Comparison of ENCODE assay signal across 10 cellular contexts in the genomic region with DNA sequence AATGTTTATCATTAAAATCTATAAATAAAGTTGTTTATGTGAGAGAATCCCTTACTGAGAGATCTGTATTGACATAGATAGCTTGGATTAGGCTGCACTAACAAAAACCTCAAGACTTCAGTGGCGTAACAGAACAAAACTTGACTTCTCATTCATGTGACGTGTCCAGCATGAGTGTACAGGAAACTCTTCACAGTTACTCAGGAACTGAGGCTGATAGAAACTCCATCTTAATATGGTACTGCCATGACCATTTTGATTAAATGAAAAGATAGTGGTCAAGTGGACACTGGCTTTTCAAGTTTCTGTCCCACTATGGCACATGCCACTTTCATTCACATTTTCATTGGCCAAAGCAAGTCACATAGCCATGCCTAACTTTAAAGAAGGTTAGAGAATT. TPM values are rescaled to one million over a fixed set of nuclear protein-coding genes. Genes with fewer than 3 reads are reported as not detected.
A peak's percentile ranks its signal among the peaks of the same experiment; 100 is the strongest.
DNase-seq lines count a peak whose midpoint lies in the region; ATAC-seq and TF ChIP-seq lines count a peak whose summit lies in the region.
"Had no signal": no experiment of that assay in that cellular context is flagged by ENCODE, and none has a peak within 500 bp of the region (broad histone marks: within the 10 kb centered on the region; RNA-seq: fewer than 3 reads in every experiment).

No MANE protein-coding gene starts in this region.

- POLR2A ChIA-PET in HCT116 (lab: Charles Lee), result no interaction called here

- no peak overlapping the region for H3K27ac ChIP-seq in HCT116 (ENCODE audit: low read depth, low read length)
- H3K27ac ChIP-seq in epithelial cell of prostate, result peak overlapping the region; percentile 97
- H3K27ac ChIP-seq in gastrocnemius medialis, result peak overlapping the region; percentile 38 to 87 (median 52)
- H3K27ac ChIP-seq in H9 (ENCODE audit: insufficient read length, low read depth, low read length), result no peak overlapping the region

- H4K20me1 ChIP-seq in HCT116 (ENCODE audit: insufficient read depth), result no peaks in the 10 kb centered on the region
- H4K20me1 ChIP-seq in H9 (ENCODE audit: control insufficient read depth, insufficient read depth, insufficient read length), result no peaks in the 10 kb centered on the region

- H3K4ac ChIP-seq in H9 (ENCODE audit: low read depth, low read length), result no peak overlapping the region

- TF ChIP-seq RAD21 in HCT116 (IDR thresholded peaks at IDR 0.05; ENCODE audit: low read depth), result no peak

- no peak overlapping the region for H2BK15ac ChIP-seq in H9 (ENCODE audit: low read depth, low read length)

- no TSS peak for BruUV-seq in HCT116 (replicated peaks; lab: Mats Ljungman, UMichigan)

- H3K27me3 Mint-ChIP-seq in H9 (ENCODE audit: low read depth), result no peaks in the 10 kb centered on the region; the same call in 1 of the 2 replicates

- no peaks in the 10 kb centered on the region for H3K27me3 ChIP-seq in HCT116 (ENCODE audit: insufficient read depth, low read length)
- no peaks in the 10 kb centered on the region for H3K27me3 ChIP-seq in gastrocnemius medialis
- H3K27me3 ChIP-seq in H9 (ENCODE audit: insufficient read depth, low read length), result no peaks in the 10 kb centered on the region
- H3K27me3 ChIP-seq in HAP-1 (ENCODE audit: low read depth), result no peaks in the 10 kb centered on the region
- H3K27me3 ChIP-seq: heart right ventricle had no signal

- H3K23ac ChIP-seq in H9 (ENCODE audit: insufficient read length, low read depth, low read length), result no peak overlapping the region

- H3K4me2 ChIP-seq in HCT116 (ENCODE audit: low read length) (peak overlapping the region; percentile 7; the same call in 1 of the 2 replicates), H9 (ENCODE audit: insufficient read depth, insufficient read length, low read length) (no peak overlapping the region)

- no peak overlapping the region for H4K5ac ChIP-seq in H9 (ENCODE audit: insufficient read length, low read depth, low read length)

- intact Hi-C loops in HCT116 (cut with micrococcal nuclease), result no loop called here
- intact Hi-C loops in gastrocnemius medialis (cut with DNase I; ENCODE audit: low total_unique reads), result no loop called here

- no peak for DNase-seq in HCT116 (ENCODE audit: low read depth, low spot score)
- peak; percentile 85 for DNase-seq in RPMI7951 (ENCODE audit: low read depth)
- peak; percentile 85 for DNase-seq in epithelial cell of prostate (ENCODE audit: low read depth, low spot score)
- DNase-seq in gastrocnemius medialis, result no peak
- DNase-seq in H9, result no peak
- no peak for DNase-seq in HAP-1 (ENCODE audit: low spot score in 2 of 2)
- no peak for DNase-seq in NCI-H748 (lab: John Stamatoyannopoulos, UW; ENCODE audit: unreplicated experiment)
- no peak for DNase-seq in GM19238 (ENCODE audit: insufficient read length, low spot score)
- DNase-seq: heart right ventricle, NCI-H1092 had no signal

- H2BK12ac ChIP-seq in H9 (ENCODE audit: insufficient read length, low read depth, low read length), result no peak overlapping the region

- no peak overlapping the region for H2BK20ac ChIP-seq in H9 (ENCODE audit: low read depth, low read length, poor library complexity, severe bottlenecking)

- CTCF ChIA-PET in HCT116 (lab: Charles Lee), result interaction anchor here (0.7 kb wide), 1 partner anchor 224 kb away, joined by 4 read pairs; no protein-coding TSS in a partner anchor

- no peak overlapping the region for H2BK120ac ChIP-seq in H9 (ENCODE audit: low read depth, low read length, poor library complexity, severe bottlenecking)

- no peak overlapping the region for H3K4me3 Mint-ChIP-seq in H9

- H3K4me1 ChIP-seq in HCT116 (ENCODE audit: control insufficient read depth in 1 of 2, insufficient read depth in 2 of 2, low read length in 2 of 2) (peaks cover 6 to 30% of the 10 kb centered on the region in 2 experiments; a peak in 3 of 4 replicates), gastrocnemius medialis (peaks cover 47 to 49% of the 10 kb centered on the region in 2 donors), H9 (ENCODE audit: insufficient read depth, low read length) (no peaks in the 10 kb centered on the region; the same call in 1 of the 2 replicates), HAP-1 (peaks cover 5% of the 10 kb centered on the region; the same call in 1 of the 2 replicates)

- H3K14ac ChIP-seq in H9 (ENCODE audit: insufficient read depth, low read length), result no peak overlapping the region

- H3K36me3 ChIP-seq in HCT116 (ENCODE audit: control insufficient read depth in 1 of 2, insufficient read depth in 2 of 2, low read length in 2 of 2) (no peaks in the 10 kb centered on the region), gastrocnemius medialis (no peaks in the 10 kb centered on the region), HAP-1 (replicated peaks) (peaks cover 6% of the 10 kb centered on the region)

- no peaks in the 10 kb centered on the region for H3K9me3 Mint-ChIP-seq in H9

- H3K9me2 ChIP-seq in HCT116 (ENCODE audit: insufficient read depth), result no peaks in the 10 kb centered on the region

- no peaks in the 10 kb centered on the region for H3K9me3 ChIP-seq in HCT116 (ENCODE audit: control insufficient read depth in 1 of 2, insufficient read depth in 1 of 2, low read depth in 1 of 2, low read length in 2 of 2)
- no peaks in the 10 kb centered on the region for H3K9me3 ChIP-seq in gastrocnemius medialis
- no peaks in the 10 kb centered on the region for H3K9me3 ChIP-seq in H9 (ENCODE audit: control insufficient read depth, low read depth, low read length)
- no peaks in the 10 kb centered on the region for H3K9me3 ChIP-seq in HAP-1
- H3K9me3 ChIP-seq: heart right ventricle had no signal

- H3K79me2 ChIP-seq in HCT116 (ENCODE audit: insufficient read depth, low read length), result no peaks in the 10 kb centered on the region; the same call in 1 of the 2 replicates
- no peaks in the 10 kb centered on the region for H3K79me2 ChIP-seq in H9 (ENCODE audit: insufficient read depth, low read length)

- TF ChIP-seq POLR2A in HCT116 (IDR thresholded peaks at IDR 0.05; ENCODE audit: borderline replicate concordance, extremely low read depth, insufficient read depth, insufficient read length), result no peak
- TF ChIP-seq POLR2A in gastrocnemius medialis (IDR thresholded peaks at IDR 0.05), result no peak

- TF ChIP-seq CTCF in HCT116 (IDR thresholded peaks at IDR 0.05 in 2 of 3, conservative IDR thresholded peaks at IDR 0.05 in 1 of 3; ENCODE audit: borderline replicate concordance in 1 of 3, insufficient read depth in 1 of 3, low read depth in 2 of 3, low read length in 2 of 3) (no peak), gastrocnemius medialis (IDR thresholded peaks at IDR 0.05 in 4 of 5, conservative IDR thresholded peaks at IDR 0.05 in 1 of 5) (no peak), H9 (conservative IDR thresholded peaks at IDR 0.05) (no peak)

- H2AK5ac ChIP-seq in H9 (ENCODE audit: insufficient read length, low read length), result no peak overlapping the region

- H2BK5ac ChIP-seq in H9 (ENCODE audit: insufficient read length, low read length), result no peak overlapping the region

- in situ Hi-C loops in gastrocnemius medialis (cut with MboI; ENCODE audit: low sequenced_read_pairs in 4 of 4) (no loop called here), HAP-1 (cut with MboI; ENCODE audit: low sequenced_read_pairs) (no loop called here)

- no peak overlapping the region for H3K9ac ChIP-seq in HCT116 (ENCODE audit: low read length)
- no peak overlapping the region for H3K9ac ChIP-seq in H9 (ENCODE audit: extremely low read depth, insufficient read length, low read length)

- H4K91ac ChIP-seq in H9 (ENCODE audit: insufficient read length, low read depth, low read length), result no peak overlapping the region

- H3K27ac Mint-ChIP-seq in H9, result no peak overlapping the region

- H3K56ac ChIP-seq in H9 (ENCODE audit: insufficient read length, low read depth, low read length), result no peak overlapping the region

- ATAC-seq in HCT116 (no peak), gastrocnemius medialis (no peak)
- ATAC-seq: heart right ventricle had no signal

- H3K4me3 ChIP-seq in HCT116 (replicated peaks in 1 of 2; ENCODE audit: low read depth in 1 of 2, low read length in 2 of 2), result no peak overlapping the region
- H3K4me3 ChIP-seq in gastrocnemius medialis, result no peak overlapping the region
- no peak overlapping the region for H3K4me3 ChIP-seq in HAP-1
- H3K4me3 ChIP-seq: heart right ventricle had no signal

- H3K36me3 Mint-ChIP-seq in H9 (ENCODE audit: insufficient read depth in 1 of 3, low read depth in 3 of 3), result peaks cover 2 to 9% (median 6%) of the 10 kb centered on the region in 3 experiments; a peak in 3 of 7 replicates

- no peak overlapping the region for H3T11ph ChIP-seq in H9 (ENCODE audit: low read length)

- no peak overlapping the region for H2AFZ ChIP-seq in HCT116 (ENCODE audit: low read depth, low read length, poor library complexity, severe bottlenecking)
- H2AFZ ChIP-seq in H9 (ENCODE audit: low read length), result no peak overlapping the region

- RAD21 ChIA-PET in HCT116 (lab: Charles Lee; ENCODE audit: low non-redundant PET in 1 of 2, low total read pairs in 2 of 2, uncharacterized antibody in 2 of 2, unreplicated experiment in 2 of 2), result interaction anchor here in 1 of 2 experiments (1.0 kb wide), 1 partner anchor 120 kb away, joined by 3 read pairs; no protein-coding TSS in a partner anchor

- whole genome bisulfite sequencing in H9 (ENCODE audit: extremely low coverage, insufficient read length, low lambda C conversion rate), result no CpG with 5 or more reads among the region's 2 CpGs

- H3K79me1 ChIP-seq in H9 (ENCODE audit: insufficient read depth, low read depth, low read length, poor library complexity, severe bottlenecking), result no peaks in the 10 kb centered on the region

- H4K8ac ChIP-seq in H9 (replicated peaks; ENCODE audit: insufficient read length, low read depth, low read length), result no peak overlapping the region

- H3K23me2 ChIP-seq in H9 (ENCODE audit: insufficient read length, low read depth, low read length, poor library complexity, severe bottlenecking), result peaks cover 7% of the 10 kb centered on the region

- H3K4me1 Mint-ChIP-seq in H9, result peaks cover 16% of the 10 kb centered on the region in 2 experiments

- no peak overlapping the region for H3K18ac ChIP-seq in H9 (ENCODE audit: insufficient read length, low read depth, low read length)

TF ChIP-seq in HCT116, 20 proteins besides CTCF, POLR2A, EP300 and RAD21 (continues in another document):
- TF ChIP-seq, protein P1, sequence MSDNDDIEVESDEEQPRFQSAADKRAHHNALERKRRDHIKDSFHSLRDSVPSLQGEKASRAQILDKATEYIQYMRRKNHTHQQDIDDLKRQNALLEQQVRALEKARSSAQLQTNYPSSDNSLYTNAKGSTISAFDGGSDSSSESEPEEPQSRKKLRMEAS (IDR thresholded peaks at IDR 0.05), result no peak
- TF ChIP-seq, protein P2, sequence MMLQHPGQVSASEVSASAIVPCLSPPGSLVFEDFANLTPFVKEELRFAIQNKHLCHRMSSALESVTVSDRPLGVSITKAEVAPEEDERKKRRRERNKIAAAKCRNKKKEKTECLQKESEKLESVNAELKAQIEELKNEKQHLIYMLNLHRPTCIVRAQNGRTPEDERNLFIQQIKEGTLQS (IDR thresholded peaks at IDR 0.05), result no peak
- TF ChIP-seq TCF7L2 (IDR thresholded peaks at IDR 0.05; ENCODE audit: borderline replicate concordance, extremely low read depth, insufficient read depth, insufficient read length), result no peak
- no peak for TF ChIP-seq EGR1 (IDR thresholded peaks at IDR 0.05; ENCODE audit: low read depth)
- no peak for TF ChIP-seq JUND (IDR thresholded peaks at IDR 0.05)

RNA-seq across cellular contexts. Expression of a gene that starts 3.7 kb away (rescaled TPM):
- total RNA-seq in HCT116 (2021; ENCODE audit: unreplicated experiment), result 7.2 TPM
- 4.2 and 4.3 TPM in 2 replicates for polyA plus RNA-seq in HCT116 (2012)
- 14.7 and 15.6 TPM in 2 replicates for total RNA-seq in RPMI7951 (2014; rRNA removed; shearing (Covaris generic))
- 10 to 100 TPM; 32.2 to 57.4 (median 38.3) TPM for total RNA-seq in gastrocnemius medialis
- total RNA-seq in H9 (2021), result 6.2 and 8.3 TPM in 2 replicates

Comparison
In these comparisons a context has a peak if more than half of its experiments do, and no peak if none do; other contexts are left out.
1. DNase-seq: peak in RPMI7951 (single experiment) and epithelial cell of prostate (single experiment); none in HCT116 (single experiment), gastrocnemius medialis (0 of 2), H9 (single experiment), HAP-1 (0 of 2), NCI-H748 (single experiment) and GM19238 (single experiment).
2. H3K27ac ChIP-seq: peak in epithelial cell of prostate (single experiment) and gastrocnemius medialis (4 of 4); none in HCT116 (single experiment) and H9 (single experiment).